Comparison of ENCODE assay signal across 15 cellular contexts in genomic region chr19:11460207-11460606, GRCh38. TPM values are rescaled to one million over a fixed set of nuclear protein-coding genes. Genes with fewer than 3 reads are reported as not detected.
DNase-seq lines count a peak whose midpoint lies in the region; TF ChIP-seq lines count a peak whose summit lies in the region.
"Had no signal": no experiment of that assay in that cellular context is flagged by ENCODE, and none has a peak within 500 bp of the region (broad histone marks: within the 10 kb centered on the region; RNA-seq: fewer than 3 reads in every experiment).

No MANE protein-coding gene starts in this region.

- H3K79me2 ChIP-seq in H9 (ENCODE audit: insufficient read depth, low read length) (no peaks in the 10 kb centered on the region), mesendoderm (ENCODE audit: control insufficient read depth, insufficient read depth, low read length) (no peaks in the 10 kb centered on the region)

- H3K4me3 ChIP-seq in astrocyte of the cerebellum (ENCODE audit: low read depth, low read length) (no peak overlapping the region), mesendoderm (ENCODE audit: low read length) (no peak overlapping the region)

- H3K27ac Mint-ChIP-seq in H9: no peak overlapping the region; a peak in 1 of 7 replicates
- no peak overlapping the region for H3K27ac Mint-ChIP-seq in neural crest cell (ENCODE audit: unreplicated experiment)
- H3K27ac Mint-ChIP-seq: activated CD4-positive, alpha-beta T cell treated with anti-CD3 and anti-CD28 coated beads, Interleukin-2, amount 10 ng/mL, durations not matched to agents 24 days and 14 days; activated naive CD4-positive, alpha-beta T cell treated with anti-CD3 and anti-CD28 coated beads, Interleukin-2, amount 50 U/mL, for 24 hours had no signal

- H3K18ac ChIP-seq in H9 (ENCODE audit: insufficient read length, low read depth, low read length) (no peak overlapping the region), mesendoderm (ENCODE audit: low read length) (no peak overlapping the region)

- no peaks in the 10 kb centered on the region for H4K20me1 ChIP-seq in H9 (ENCODE audit: control insufficient read depth, insufficient read depth, insufficient read length)

- no peak overlapping the region for H3K14ac ChIP-seq in H9 (ENCODE audit: insufficient read depth, low read length)

- no peak overlapping the region for H2AK5ac ChIP-seq in H9 (ENCODE audit: insufficient read length, low read length)
- H2AK5ac ChIP-seq in mesendoderm (ENCODE audit: low read length): no peak overlapping the region

- no peak overlapping the region for H3K27ac ChIP-seq in H9 (ENCODE audit: insufficient read length, low read depth, low read length)
- no peak overlapping the region for H3K27ac ChIP-seq in mesendoderm (ENCODE audit: low read depth, low read length)

- H3K9me3 Mint-ChIP-seq in H9 (no peaks in the 10 kb centered on the region; a peak in 1 of 5 replicates), neural crest cell (no peaks in the 10 kb centered on the region)
- H3K9me3 Mint-ChIP-seq: activated CD4-positive, alpha-beta T cell treated with anti-CD3 and anti-CD28 coated beads, Interleukin-2, amount 10 ng/mL, durations not matched to agents 24 days and 14 days; activated naive CD4-positive, alpha-beta T cell treated with anti-CD3 and anti-CD28 coated beads, Interleukin-2, amount 50 U/mL, for 24 hours had no signal

- DNase-seq in DMS53 (lab: John Stamatoyannopoulos, UW) (peak; percentile 23), DMS53 treated with DMSO at 0.1 percent for 48 hours (lab: John Stamatoyannopoulos, UW; ENCODE audit: unreplicated experiment) (no peak), H9 (no peak), astrocyte of the cerebellum (ENCODE audit: low read depth) (no peak), neural crest cell (ENCODE audit: low read depth, low spot score) (no peak), NCI-H446 treated with DMSO at 0.1 percent for 48 hours (lab: John Stamatoyannopoulos, UW) (no peak), mesendoderm (no peak), head of caudate nucleus (no peak)
- DNase-seq: activated CD4-positive, alpha-beta T cell treated with anti-CD3 and anti-CD28 coated beads, Interleukin-2, amount 10 ng/mL, durations not matched to agents 24 days and 14 days; NCI-H524; small intestine had no signal

- peaks cover 5% of the 10 kb centered on the region; the same call in 1 of the 2 replicates for H3K4me1 ChIP-seq in H9 (ENCODE audit: insufficient read depth, low read length)
- no peaks in the 10 kb centered on the region for H3K4me1 ChIP-seq in mesendoderm (ENCODE audit: control insufficient read depth, low read depth, low read length)

- no peak overlapping the region for H3K9ac ChIP-seq in H9 (ENCODE audit: extremely low read depth, insufficient read length, low read length)
- no peak overlapping the region for H3K9ac ChIP-seq in mesendoderm (ENCODE audit: low read length)

- no CpG with 5 or more reads among the region's 4 CpGs for WGBS in H9 (ENCODE audit: extremely low coverage, insufficient read length, low lambda C conversion rate)
- no CpG with 5 or more reads among the region's 4 CpGs for WGBS in mesendoderm (ENCODE audit: extremely low coverage, insufficient coverage, low lambda C conversion rate)

- H3K4ac ChIP-seq in H9 (ENCODE audit: low read depth, low read length) (no peak overlapping the region), mesendoderm (ENCODE audit: low read depth, low read length) (no peak overlapping the region)

- no peaks in the 10 kb centered on the region for H3K79me1 ChIP-seq in H9 (ENCODE audit: insufficient read depth, low read depth, low read length, poor library complexity, severe bottlenecking)
- no peaks in the 10 kb centered on the region for H3K79me1 ChIP-seq in mesendoderm (ENCODE audit: low read length)

- H3K36me3 Mint-ChIP-seq in H9 (ENCODE audit: insufficient read depth in 1 of 3, low read depth in 3 of 3): no peaks in the 10 kb centered on the region
- H3K36me3 Mint-ChIP-seq in neural crest cell (ENCODE audit: low read depth): peaks cover 5% of the 10 kb centered on the region
- H3K36me3 Mint-ChIP-seq: activated naive CD4-positive, alpha-beta T cell treated with anti-CD3 and anti-CD28 coated beads, Interleukin-2, amount 50 U/mL, for 24 hours had no signal

- in situ Hi-C loops in astrocyte of the cerebellum (cut with HindIII; ENCODE audit: low sequenced_read_pairs): no loop called here

- H2BK20ac ChIP-seq in H9 (ENCODE audit: low read depth, low read length, poor library complexity, severe bottlenecking): no peak overlapping the region

- H4K8ac ChIP-seq in H9 (replicated peaks; ENCODE audit: insufficient read length, low read depth, low read length) (no peak overlapping the region), mesendoderm (ENCODE audit: low read depth, low read length) (no peak overlapping the region)

- no peak overlapping the region for H3K23ac ChIP-seq in H9 (ENCODE audit: insufficient read length, low read depth, low read length)
- H3K23ac ChIP-seq in mesendoderm (ENCODE audit: low read length): no peak overlapping the region

- no peak overlapping the region for H4K5ac ChIP-seq in H9 (ENCODE audit: insufficient read length, low read depth, low read length)
- H4K5ac ChIP-seq in mesendoderm (ENCODE audit: low read length): no peak overlapping the region

- H3K27me3 ChIP-seq in H9 (ENCODE audit: insufficient read depth, low read length): no peaks in the 10 kb centered on the region
- H3K27me3 ChIP-seq in mesendoderm (ENCODE audit: insufficient read depth, low read length, poor library complexity): no peaks in the 10 kb centered on the region

- H3K4me3 Mint-ChIP-seq in H9 (no peak overlapping the region), neural crest cell (no peak overlapping the region)
- H3K4me3 Mint-ChIP-seq: activated CD4-positive, alpha-beta T cell treated with anti-CD3 and anti-CD28 coated beads, Interleukin-2, amount 10 ng/mL, durations not matched to agents 24 days and 14 days; activated naive CD4-positive, alpha-beta T cell treated with anti-CD3 and anti-CD28 coated beads, Interleukin-2, amount 50 U/mL, for 24 hours had no signal

- H3T11ph ChIP-seq in H9 (ENCODE audit: low read length): no peak overlapping the region

- H3K23me2 ChIP-seq in H9 (ENCODE audit: insufficient read length, low read depth, low read length, poor library complexity, severe bottlenecking): no peaks in the 10 kb centered on the region

- H3K9me3 ChIP-seq in H9 (ENCODE audit: control insufficient read depth, low read depth, low read length): no peaks in the 10 kb centered on the region

- TF ChIP-seq CTCF in H9 (conservative IDR thresholded peaks at IDR 0.05) (peak; percentile 53), astrocyte of the cerebellum (IDR thresholded peaks at IDR 0.05; ENCODE audit: low read depth, low read length, missing control alignments) (peak; percentile 13), neural crest cell (conservative IDR thresholded peaks at IDR 0.05) (peak; percentile 28)

- no peak overlapping the region for H4K91ac ChIP-seq in H9 (ENCODE audit: insufficient read length, low read depth, low read length)

- no peak overlapping the region for H2BK5ac ChIP-seq in H9 (ENCODE audit: insufficient read length, low read length)
- H2BK5ac ChIP-seq in mesendoderm (ENCODE audit: low read length): no peak overlapping the region

- H3K27me3 Mint-ChIP-seq in H9 (ENCODE audit: low read depth) (peaks cover 4% of the 10 kb centered on the region; the same call in 1 of the 2 replicates), neural crest cell (ENCODE audit: low read depth) (no peaks in the 10 kb centered on the region)

- intact Hi-C loops in head of caudate nucleus (cut with DNase I): no loop called here

- H2BK15ac ChIP-seq in H9 (ENCODE audit: low read depth, low read length) (no peak overlapping the region), mesendoderm (replicated peaks; ENCODE audit: low read depth) (no peak overlapping the region)

- no peak overlapping the region for H2BK12ac ChIP-seq in H9 (ENCODE audit: insufficient read length, low read depth, low read length)

- no peaks in the 10 kb centered on the region for H3K36me3 ChIP-seq in mesendoderm (ENCODE audit: control insufficient read depth, insufficient read depth, low read length)

- H3K4me2 ChIP-seq in H9 (ENCODE audit: insufficient read depth, insufficient read length, low read length) (no peak overlapping the region), mesendoderm (ENCODE audit: low read length) (no peak overlapping the region)

- no peak overlapping the region for H2BK120ac ChIP-seq in H9 (ENCODE audit: low read depth, low read length, poor library complexity, severe bottlenecking)
- H2BK120ac ChIP-seq in mesendoderm (ENCODE audit: low read depth, low read length): no peak overlapping the region

- peaks cover 5 to 15% of the 10 kb centered on the region in 2 experiments; a peak in 3 of 4 replicates for H3K4me1 Mint-ChIP-seq in H9
- no peaks in the 10 kb centered on the region for H3K4me1 Mint-ChIP-seq in neural crest cell
- H3K4me1 Mint-ChIP-seq: activated CD4-positive, alpha-beta T cell treated with anti-CD3 and anti-CD28 coated beads, Interleukin-2, amount 10 ng/mL, durations not matched to agents 24 days and 14 days; activated naive CD4-positive, alpha-beta T cell treated with anti-CD3 and anti-CD28 coated beads, Interleukin-2, amount 50 U/mL, for 24 hours had no signal

- no peak overlapping the region for H2AFZ ChIP-seq in H9 (ENCODE audit: low read length)

- H3K56ac ChIP-seq in H9 (ENCODE audit: insufficient read length, low read depth, low read length) (no peak overlapping the region), mesendoderm (ENCODE audit: low read length) (no peak overlapping the region)

RNA-seq across cellular contexts. Expression of gene ELAVL3, which starts 20.6 kb away (rescaled TPM):
- 1.2 and 1.4 TPM in 2 replicates for total RNA-seq in H9 (2021)
- 39.7 and 42.8 TPM in 2 replicates for total RNA-seq in neural crest cell
- polyA plus RNA-seq in mesendoderm (2013, experiment 1 of 2): 0.04 TPM
- polyA plus RNA-seq in mesendoderm (2013, experiment 2 of 2): 0.06 TPM
- total RNA-seq: A172; activated CD4-positive, alpha-beta T cell treated with anti-CD3 and anti-CD28 coated beads, Interleukin-2, amount 10 ng/mL, durations not matched to agents 24 days and 14 days; M059J; SK-MEL-5 had no signal

RNA-seq across cellular contexts. Expression of gene PRKCSH, which starts 24.8 kb away (rescaled TPM):
- total RNA-seq in H9 (2021): 431 and 437 TPM in 2 replicates
- total RNA-seq in neural crest cell: 388 and 391 TPM in 2 replicates
- polyA plus RNA-seq in mesendoderm (2013, experiment 1 of 2): 151 TPM
- 140 TPM for polyA plus RNA-seq in mesendoderm (2013, experiment 2 of 2)

RNA-seq across cellular contexts. Expression of gene ODAD3, which starts 25.3 kb away (rescaled TPM):
- 2.2 and 2.5 TPM in 2 replicates for total RNA-seq in H9 (2021)
- total RNA-seq in neural crest cell: 2.2 and 3.1 TPM in 2 replicates
- polyA plus RNA-seq in mesendoderm (2013, experiment 1 of 2): 0.44 TPM
- polyA plus RNA-seq in mesendoderm (2013, experiment 2 of 2): 0.32 TPM

RNA-seq across cellular contexts. Expression of gene RGL3, which starts 41.1 kb away (rescaled TPM):
- total RNA-seq in H9 (2021) (58.5 and 65.9 TPM in 2 replicates), neural crest cell (0.30 and 0.55 TPM in 2 replicates)
- 10.4 TPM for polyA plus RNA-seq in mesendoderm (2013, experiment 1 of 2)
- polyA plus RNA-seq in mesendoderm (2013, experiment 2 of 2): 9.7 TPM
- total RNA-seq: activated CD4-positive, alpha-beta T cell treated with anti-CD3 and anti-CD28 coated beads, Interleukin-2, amount 10 ng/mL, durations not matched to agents 24 days and 14 days had no signal

RNA-seq across cellular contexts. Expression of gene ZNF653, which starts 45.4 kb away (rescaled TPM):
- 9.1 and 11.6 TPM in 2 replicates for total RNA-seq in H9 (2021)
- 17.9 and 19.0 TPM in 2 replicates for total RNA-seq in neural crest cell
- polyA plus RNA-seq in mesendoderm (2013, experiment 1 of 2): 5.3 TPM
- 5.2 TPM for polyA plus RNA-seq in mesendoderm (2013, experiment 2 of 2)

Comparison
In these comparisons a context has a peak if more than half of its experiments do, and no peak if none do; other contexts are left out.
1. RNA of gene ELAVL3, which starts 20.6 kb away (total RNA-seq): 39.7 to 42.8 TPM in neural crest cell; 1.2 to 1.4 TPM in H9; every median in the first group is over 10 times any median in the second.
2. Peak in every context shown above with its lines, with median percentiles within 50 percentile points of each other: CTCF ChIP-seq.